Comparison of ENCODE assay signal across 8 cellular contexts in genomic region chr9:131755541-131756198, GRCh38. TPM values are rescaled to one million over a fixed set of nuclear protein-coding genes. Genes with fewer than 3 reads are reported as not detected.
DNase-seq lines count a peak whose midpoint lies in the region; ATAC-seq and TF ChIP-seq lines count a peak whose summit lies in the region.

No MANE protein-coding gene starts in this region.

- H3K27ac ChIP-seq in DND-41 (ENCODE audit: low read length) (no peak overlapping the region), mammary epithelial cell (ENCODE audit: insufficient read depth, low read depth, low read length) (no peak overlapping the region)

- ATAC-seq in DND-41 (ENCODE audit: insufficient read depth, low read depth): peak; percentile 100
- ATAC-seq in HG03139 (IDR thresholded peaks at IDR 0.05; ENCODE audit: unreplicated experiment): peak; percentile 80
- no peak for ATAC-seq in HG03571 (IDR thresholded peaks at IDR 0.05; ENCODE audit: unreplicated experiment)

- H2AFZ ChIP-seq in DND-41 (ENCODE audit: low read depth, low read length): no peak overlapping the region
- H2AFZ ChIP-seq in mammary epithelial cell (ENCODE audit: low read depth, low read length): no peak overlapping the region

- DNase-seq in DND-41 (peak; percentile 84), NCI-H446 treated with DMSO at 0.1 percent for 48 hours (lab: John Stamatoyannopoulos, UW) (peak; percentile 47), mammary epithelial cell (peak; percentile 65), kidney epithelial cell (ENCODE audit: low read depth) (no peak)
- peak; percentile 67 for DNase-seq in activated CD4-positive, CD25-positive, alpha-beta regulatory T cell treated with anti-CD3 and anti-CD28 coated beads, Interleukin-2, amount 50 U/mL, for 16 hours (ENCODE audit: low read depth, low spot score)
- DNase-seq in stimulated activated CD4-positive, alpha-beta T cell treated with anti-CD3 and anti-CD28 coated beads, Interleukin-2, amount 100 ng/mL, for 4 hours (ENCODE audit: low read depth): peak; percentile 79

- no peak overlapping the region for H3K4me3 ChIP-seq in DND-41 (ENCODE audit: low read depth in 1 of 2, low read length in 2 of 2)
- H3K4me3 ChIP-seq in mammary epithelial cell (replicated peaks in 1 of 3; ENCODE audit: insufficient read depth in 1 of 3, low read depth in 2 of 3, low read length in 3 of 3): no peak overlapping the region
- H3K4me3 ChIP-seq in kidney epithelial cell (ENCODE audit: low read depth, low read length): no peak overlapping the region

- CTCF ChIA-PET in mammary epithelial cell (lab: Charles Lee; ENCODE audit: low non-redundant PET): interaction anchor here (0.5 to 0.7 kb wide), 2 partner anchors 9 to 272 kb away, joined by 6 to 14 read pairs; no protein-coding TSS in a partner anchor

- H3K36me3 ChIP-seq in DND-41 (ENCODE audit: insufficient read depth, low read length): no peaks in the 10 kb centered on the region
- no peaks in the 10 kb centered on the region for H3K36me3 ChIP-seq in mammary epithelial cell (ENCODE audit: insufficient read depth, low read length)
- no peaks in the 10 kb centered on the region for H3K36me3 ChIP-seq in kidney epithelial cell (ENCODE audit: control insufficient read depth, insufficient read depth, low read length)

- H3K79me2 ChIP-seq in DND-41 (ENCODE audit: insufficient read depth, low read length) (no peaks in the 10 kb centered on the region), mammary epithelial cell (ENCODE audit: insufficient read depth, low read length) (no peaks in the 10 kb centered on the region)

- TF ChIP-seq CTCF in DND-41 (IDR thresholded peaks at IDR 0.05; ENCODE audit: borderline replicate concordance, extremely low read depth, low read length, poor library complexity, severe bottlenecking): peak; percentile 93
- TF ChIP-seq CTCF in mammary epithelial cell (conservative IDR thresholded peaks at IDR 0.05 in 1 of 2, IDR thresholded peaks at IDR 0.05 in 1 of 2; ENCODE audit: extremely low read depth in 1 of 2, insufficient read depth in 1 of 2, low read depth in 1 of 2, low read length in 2 of 2): peak; percentile 91 to 95
- peak; percentile 92 for TF ChIP-seq CTCF in kidney epithelial cell (IDR thresholded peaks at IDR 0.05; ENCODE audit: insufficient read depth, low read length, poor library complexity, severe bottlenecking)

- 15% methylated on average over 9 of the region's 13 CpGs for WGBS in mammary epithelial cell (ENCODE audit: low coverage, missing lambda C conversion rate)

- in situ Hi-C loops in mammary epithelial cell (cut with MboI; ENCODE audit: low sequenced_read_pairs in 2 of 2): loop anchor here in 1 of 2 donors (10.0 kb wide), 1 partner anchor 499 kb away; no protein-coding TSS in a partner anchor

- H3K9me3 ChIP-seq in DND-41 (ENCODE audit: insufficient read depth, low read length, severe bottlenecking): no peaks in the 10 kb centered on the region
- no peaks in the 10 kb centered on the region for H3K9me3 ChIP-seq in mammary epithelial cell (replicated peaks; ENCODE audit: insufficient read depth, low read length)

- H3K9ac ChIP-seq in DND-41 (ENCODE audit: low read depth, low read length) (no peak overlapping the region), mammary epithelial cell (ENCODE audit: insufficient read depth, low read length) (no peak overlapping the region)

- BruUV-seq in mammary epithelial cell (replicated peaks; lab: Mats Ljungman, UMichigan): no TSS peak

- dilution Hi-C loops in mammary epithelial cell (cut with HindIII; ENCODE audit: low sequenced_read_pairs): no loop called here

- intact Hi-C loops in mammary epithelial cell (cut with micrococcal nuclease): loop anchor here (2.0 to 5.0 kb wide), 2 partner anchors 497 to 652 kb away; partner anchors contain the start of gene TTF1

- H3K4me1 ChIP-seq in DND-41 (ENCODE audit: insufficient read depth, low read length) (no peaks in the 10 kb centered on the region), mammary epithelial cell (ENCODE audit: insufficient read depth, low read length) (no peaks in the 10 kb centered on the region)

- H4K20me1 ChIP-seq in DND-41 (ENCODE audit: insufficient read depth, low read length) (no peaks in the 10 kb centered on the region), mammary epithelial cell (ENCODE audit: insufficient read depth, low read length) (no peaks in the 10 kb centered on the region)

- no peak overlapping the region for H3K4me2 ChIP-seq in DND-41 (ENCODE audit: insufficient read depth, low read length)
- no peak overlapping the region for H3K4me2 ChIP-seq in mammary epithelial cell (ENCODE audit: insufficient read depth, low read depth, low read length)

- no peaks in the 10 kb centered on the region for H3K27me3 ChIP-seq in DND-41 (ENCODE audit: insufficient read depth, low read length, poor library complexity)
- H3K27me3 ChIP-seq in mammary epithelial cell (ENCODE audit: insufficient read depth, low read length): no peaks in the 10 kb centered on the region
- peaks cover 5% of the 10 kb centered on the region for H3K27me3 ChIP-seq in kidney epithelial cell (ENCODE audit: control insufficient read depth, insufficient read depth, low read length)

RNA-seq across cellular contexts. Expression of gene RAPGEF1, which starts 15.8 kb away (rescaled TPM):
- total RNA-seq in mammary epithelial cell (10 to 100 TPM; 41.7 to 51.3 TPM), kidney epithelial cell (43.5 TPM in 2 replicates)
- polyA plus RNA-seq in mammary epithelial cell: 22.8 TPM
- polyA minus RNA-seq in mammary epithelial cell: 29.1 TPM
